In genomic region chr2:190469770-190470169, GRCh38 we compare ENCODE assay signal across 8 cellular contexts.
A peak's percentile ranks its signal among the peaks of the same experiment; 100 is the strongest.
DNase-seq lines count a peak whose midpoint lies in the region; ATAC-seq, FAIRE-seq and TF ChIP-seq lines count a peak whose summit lies in the region.

No MANE protein-coding gene starts in this region.

- intact Hi-C loops in CD8-positive, alpha-beta T cell (cut with DNase I, micrococcal nuclease) = loop anchor here in 1 of 2 experiments (10.0 kb wide), 1 partner anchor 55 kb away; no protein-coding TSS in a partner anchor
- intact Hi-C loops in left colon (cut with DNase I, micrococcal nuclease) = no loop called here

- DNase-seq in CD8-positive, alpha-beta T cell = no peak
- DNase-seq in NCI-H1694 treated with DMSO at 0.1 percent for 48 hours (lab: John Stamatoyannopoulos, UW) (peak; percentile 34), astrocyte (ENCODE audit: low read depth) (peak; percentile 72), left colon (peak; percentile 28 to 67), GM23338 (ENCODE audit: low spot score) (no peak)

- peaks cover 54% of the 10 kb centered on the region for H3K4me1 Mint-ChIP-seq in CD8-positive, alpha-beta T cell (ENCODE audit: low read depth)
- peaks cover 4% of the 10 kb centered on the region for H3K4me1 Mint-ChIP-seq in astrocyte (ENCODE audit: low read depth, unreplicated experiment)
- peaks cover 8% of the 10 kb centered on the region; the same call in 2 of the 3 replicates for H3K4me1 Mint-ChIP-seq in GM23338

- no peak overlapping the region for H3K4me3 Mint-ChIP-seq in CD8-positive, alpha-beta T cell
- H3K4me3 Mint-ChIP-seq in astrocyte (ENCODE audit: unreplicated experiment) (no peak overlapping the region), GM23338 (no peak overlapping the region)

- H3K4me1 ChIP-seq in CD8-positive, alpha-beta T cell (ENCODE audit: insufficient read depth, low read length) = peaks cover 30% of the 10 kb centered on the region
- H3K4me1 ChIP-seq in astrocyte (ENCODE audit: insufficient read depth, low read length) = peaks cover 12% of the 10 kb centered on the region
- H3K4me1 ChIP-seq in GM23338 (ENCODE audit: insufficient read depth) = no peaks in the 10 kb centered on the region

- H3K9ac ChIP-seq in astrocyte (ENCODE audit: low read length) = no peak overlapping the region

- no peak overlapping the region for H3K4me3 ChIP-seq in CD8-positive, alpha-beta T cell (ENCODE audit: low read depth, low read length)
- H3K4me3 ChIP-seq in astrocyte (ENCODE audit: insufficient read depth, low read depth, low read length) = no peak overlapping the region
- no peak overlapping the region for H3K4me3 ChIP-seq in GM23338

- no peaks in the 10 kb centered on the region for H3F3A ChIP-seq in GM23338 (replicated peaks; ENCODE audit: low read depth)

- H3K27ac Mint-ChIP-seq in CD8-positive, alpha-beta T cell = peak overlapping the region; percentile 58
- H3K27ac Mint-ChIP-seq in astrocyte (ENCODE audit: unreplicated experiment) = no peak overlapping the region
- no peak overlapping the region for H3K27ac Mint-ChIP-seq in GM23338

- H3K36me3 Mint-ChIP-seq in CD8-positive, alpha-beta T cell = peaks cover 53% of the 10 kb centered on the region
- H3K36me3 Mint-ChIP-seq in astrocyte (ENCODE audit: low read depth, unreplicated experiment) (peaks cover 3% of the 10 kb centered on the region), GM23338 (ENCODE audit: low read depth) (peaks cover 28% of the 10 kb centered on the region; the same call in 2 of the 3 replicates)

- H3K27me3 Mint-ChIP-seq in CD8-positive, alpha-beta T cell (ENCODE audit: low read depth) = no peaks in the 10 kb centered on the region
- H3K27me3 Mint-ChIP-seq in astrocyte (ENCODE audit: low read depth, unreplicated experiment) (no peaks in the 10 kb centered on the region), GM23338 (ENCODE audit: insufficient read depth, low read depth, poor library complexity) (no peaks in the 10 kb centered on the region)

- ATAC-seq in CD8-positive, alpha-beta T cell = no peak
- ATAC-seq in left colon (peak; percentile 94), HG03025 (IDR thresholded peaks at IDR 0.05; ENCODE audit: low FRiP score, unreplicated experiment) (no peak), GM23338 (no peak), HG02610 (IDR thresholded peaks at IDR 0.05; ENCODE audit: unreplicated experiment) (no peak), GM21367 (IDR thresholded peaks at IDR 0.05; ENCODE audit: unreplicated experiment) (no peak)

- no peak for TF ChIP-seq CTCF in CD8-positive, alpha-beta T cell (IDR thresholded peaks at IDR 0.05)
- TF ChIP-seq CTCF in astrocyte (IDR thresholded peaks at IDR 0.05; ENCODE audit: insufficient read depth, low read depth, low read length) (no peak), GM23338 (conservative IDR thresholded peaks at IDR 0.05; ENCODE audit: low read depth in 2 of 2) (no peak)

- no peaks in the 10 kb centered on the region for H3K79me2 ChIP-seq in astrocyte (ENCODE audit: insufficient read depth, low read length)
- no peaks in the 10 kb centered on the region for H3K79me2 ChIP-seq in GM23338 (replicated peaks; ENCODE audit: insufficient read depth)

- H3K27me3 ChIP-seq in CD8-positive, alpha-beta T cell (ENCODE audit: insufficient read depth, low read length) = no peaks in the 10 kb centered on the region
- H3K27me3 ChIP-seq in astrocyte (ENCODE audit: insufficient read depth, low read length) (no peaks in the 10 kb centered on the region), GM23338 (ENCODE audit: insufficient read depth) (no peaks in the 10 kb centered on the region)

- no peaks in the 10 kb centered on the region for H3K9me2 ChIP-seq in GM23338 (ENCODE audit: insufficient read depth)

- H4K20me1 ChIP-seq in astrocyte (ENCODE audit: insufficient read depth, low read length) (no peaks in the 10 kb centered on the region), GM23338 (replicated peaks; ENCODE audit: insufficient read depth) (no peaks in the 10 kb centered on the region)

- FAIRE-seq in astrocyte (lab: Jason Lieb, UNC) = no peak

- CTCF ChIA-PET in CD8-positive, alpha-beta T cell (lab: Charles Lee) = no interaction called here

- H3K27ac ChIP-seq in CD8-positive, alpha-beta T cell (ENCODE audit: low read depth, low read length) = no peak overlapping the region
- H3K27ac ChIP-seq in astrocyte (ENCODE audit: low read depth, low read length) (peak overlapping the region; percentile 3), GM23338 (ENCODE audit: low read depth) (no peak overlapping the region)

- POLR2A ChIA-PET in CD8-positive, alpha-beta T cell (lab: Charles Lee) = no interaction called here

- peaks cover 4% of the 10 kb centered on the region for H3K36me3 ChIP-seq in CD8-positive, alpha-beta T cell (ENCODE audit: insufficient read depth, low read length)
- no peaks in the 10 kb centered on the region for H3K36me3 ChIP-seq in astrocyte (ENCODE audit: insufficient read depth, low read length)
- no peaks in the 10 kb centered on the region for H3K36me3 ChIP-seq in GM23338 (ENCODE audit: insufficient read depth)

- H3K9me3 ChIP-seq in CD8-positive, alpha-beta T cell (ENCODE audit: low read length) = no peaks in the 10 kb centered on the region
- no peaks in the 10 kb centered on the region for H3K9me3 ChIP-seq in astrocyte (ENCODE audit: insufficient read depth, low read depth, low read length)

- no peak overlapping the region for H2AFZ ChIP-seq in astrocyte (ENCODE audit: low read depth, low read length)
- H2AFZ ChIP-seq in GM23338 = no peak overlapping the region

- no peaks in the 10 kb centered on the region for H3K9me3 Mint-ChIP-seq in CD8-positive, alpha-beta T cell
- H3K9me3 Mint-ChIP-seq in astrocyte (ENCODE audit: unreplicated experiment) (peaks cover 11% of the 10 kb centered on the region), GM23338 (peaks cover 19% of the 10 kb centered on the region)

- H3K4me2 ChIP-seq in astrocyte (ENCODE audit: low read length) (no peak overlapping the region), GM23338 (no peak overlapping the region)

TF ChIP-seq in GM23338, 12 proteins besides CTCF, POLR2A, EP300 and RAD21:
- no peak for TF ChIP-seq POLR2AphosphoS5 (IDR thresholded peaks at IDR 0.05; ENCODE audit: low read depth)
- no peak for TF ChIP-seq EZH2phosphoT487 (IDR thresholded peaks at IDR 0.05; ENCODE audit: unreplicated experiment)
- no peak for TF ChIP-seq ZNF331 (CRISPR knock-in tag; IDR thresholded peaks at IDR 0.05; ENCODE audit: low read depth)
- no peak for TF ChIP-seq JUNB (IDR thresholded peaks at IDR 0.05; ENCODE audit: unreplicated experiment)
- no peak for TF ChIP-seq REST (IDR thresholded peaks at IDR 0.05; ENCODE audit: unreplicated experiment)
- no peak for TF ChIP-seq ZNF114 (CRISPR knock-in tag; IDR thresholded peaks at IDR 0.05)

Comparison
In these comparisons a context has a peak if more than half of its experiments do, and no peak if none do; other contexts are left out.
1. DNase-seq: peak in NCI-H1694 treated with DMSO at 0.1 percent for 48 hours (single experiment), astrocyte (single experiment) and left colon (2 of 2); none in CD8-positive, alpha-beta T cell (0 of 7) and GM23338 (single experiment).